8 cellular contexts compared by ENCODE assay signal in the genomic region with DNA sequence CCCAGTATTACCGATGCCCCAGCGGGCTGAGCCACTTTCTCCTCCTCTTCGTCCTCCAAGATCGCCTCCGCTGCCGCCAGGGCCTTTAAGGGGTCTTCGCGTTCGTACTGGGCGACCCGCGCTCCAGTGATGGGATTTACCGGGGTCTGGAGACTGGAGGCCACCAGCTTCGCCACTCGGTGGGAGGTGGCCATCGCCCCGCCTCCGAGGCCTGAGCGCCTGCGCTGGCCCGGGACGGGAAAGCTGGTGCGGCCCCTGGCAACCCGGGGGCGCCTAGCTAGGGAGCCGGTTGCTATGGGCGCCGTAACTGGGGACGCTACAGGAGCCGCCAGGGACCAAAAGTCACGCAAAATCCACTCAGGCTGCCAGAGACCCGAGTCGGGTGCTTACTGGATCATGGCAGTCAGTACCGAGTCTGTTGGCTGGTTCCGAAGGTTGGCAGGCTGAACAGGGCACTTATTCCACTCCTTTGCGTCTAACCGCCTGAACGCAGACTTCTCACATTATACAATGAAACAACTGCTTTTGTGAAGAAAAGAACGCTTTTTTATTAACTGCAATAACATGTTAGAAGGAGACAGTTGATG. TPM values are rescaled to one million over a fixed set of nuclear protein-coding genes. Genes with fewer than 3 reads are reported as not detected.
DNase-seq lines count a peak whose midpoint lies in the region; ATAC-seq and TF ChIP-seq lines count a peak whose summit lies in the region.

Gene FAM161A (minus strand): TSS at position 213 of the 587 bp plus-strand sequence. CDS start 19 bp downstream, at position 194.

- peak within 1 kb of the TSS; percentile 86 for H3K4me3 Mint-ChIP-seq in activated naive CD8-positive, alpha-beta T cell treated with anti-CD3 and anti-CD28 coated beads, Interleukin-2, amount 10 ng/mL, durations not matched to agents 7 days and 5 days

- H3K9me3 ChIP-seq in parathyroid adenoma (ENCODE audit: control insufficient read depth, low read length) (no peaks in the 10 kb centered on the region), tibial artery (no peaks in the 10 kb centered on the region)

- peaks cover 18% of the 10 kb centered on the region for H3K4me1 Mint-ChIP-seq in activated naive CD8-positive, alpha-beta T cell treated with anti-CD3 and anti-CD28 coated beads, Interleukin-2, amount 10 ng/mL, durations not matched to agents 7 days and 5 days

- H3K4me1 ChIP-seq in parathyroid adenoma: peaks cover 4% of the 10 kb centered on the region
- peaks cover 0 to 15% (median 10%) of the 10 kb centered on the region in 4 donors for H3K4me1 ChIP-seq in tibial artery

- H3K27me3 ChIP-seq in parathyroid adenoma (ENCODE audit: control insufficient read depth, insufficient read depth, low read length) (no peaks in the 10 kb centered on the region), tibial artery (no peaks in the 10 kb centered on the region)

- no peaks in the 10 kb centered on the region for H3K79me2 ChIP-seq in parathyroid adenoma

- no peaks in the 10 kb centered on the region for H3K27me3 Mint-ChIP-seq in activated naive CD8-positive, alpha-beta T cell treated with anti-CD3 and anti-CD28 coated beads, Interleukin-2, amount 10 ng/mL, durations not matched to agents 7 days and 5 days

- peak within 1 kb of the TSS; percentile 97 for H3K4me2 ChIP-seq in parathyroid adenoma (ENCODE audit: low read length)

- H3K9me3 Mint-ChIP-seq in activated naive CD8-positive, alpha-beta T cell treated with anti-CD3 and anti-CD28 coated beads, Interleukin-2, amount 10 ng/mL, durations not matched to agents 7 days and 5 days: no peaks in the 10 kb centered on the region

- intact Hi-C loops in Right ventricle myocardium superior (cut with DNase I): no loop called here
- intact Hi-C loops in tibial artery (cut with DNase I; ENCODE audit: low total_unique reads): loop anchor here (5.0 to 10.0 kb wide), 2 partner anchors 89 to 317 kb away; partner anchors contain the start of gene XPO1

- H3K36me3 Mint-ChIP-seq in activated naive CD8-positive, alpha-beta T cell treated with anti-CD3 and anti-CD28 coated beads, Interleukin-2, amount 10 ng/mL, durations not matched to agents 7 days and 5 days: peaks cover 2% of the 10 kb centered on the region

- H3K9ac ChIP-seq in parathyroid adenoma: peak within 1 kb of the TSS; percentile 81

- peak within 1 kb of the TSS; percentile 97 for H3K27ac Mint-ChIP-seq in activated naive CD8-positive, alpha-beta T cell treated with anti-CD3 and anti-CD28 coated beads, Interleukin-2, amount 10 ng/mL, durations not matched to agents 7 days and 5 days

- POLR2A ChIA-PET in activated naive CD8-positive, alpha-beta T cell treated with anti-CD3 and anti-CD28 coated beads, Interleukin-2, amount 10 ng/mL, durations not matched to agents 7 days and 5 days (lab: Charles Lee): interaction anchor here (0.8 to 3.1 kb wide), 7 partner anchors 11 to 677 kb away, joined by 3 to 10 read pairs (median 4); partner anchors contain the start of genes COMMD1 and XPO1

- peak; percentile 56 for DNase-seq in GM12864 (ENCODE audit: low read depth)
- DNase-seq in NCI-H1092 (lab: John Stamatoyannopoulos, UW): peak; percentile 87
- peak; percentile 82 for DNase-seq in SKM-1 treated with dmso at 0.1 percent for 144 hours (lab: John Stamatoyannopoulos, UW; ENCODE audit: unreplicated experiment)
- DNase-seq in activated naive CD8-positive, alpha-beta T cell treated with anti-CD3 and anti-CD28 coated beads, Interleukin-2, amount 10 ng/mL, durations not matched to agents 7 days and 5 days: peak; percentile 83
- peak; percentile 94 for DNase-seq in Right ventricle myocardium superior
- DNase-seq in tibial artery: peak; percentile 87 to 94

- TF ChIP-seq CTCF in GM12864 (IDR thresholded peaks at IDR 0.05; ENCODE audit: low read depth, low read length, missing control alignments) (no peak), parathyroid adenoma (IDR thresholded peaks at IDR 0.05) (no peak), tibial artery (IDR thresholded peaks at IDR 0.05) (no peak)

- H3K36me3 ChIP-seq in parathyroid adenoma (ENCODE audit: control insufficient read depth, insufficient read depth, low read length): no peaks in the 10 kb centered on the region
- no peaks in the 10 kb centered on the region for H3K36me3 ChIP-seq in tibial artery

- peak within 1 kb of the TSS; percentile 96 for H2AFZ ChIP-seq in parathyroid adenoma

- ATAC-seq in HG02623 (IDR thresholded peaks at IDR 0.05; ENCODE audit: unreplicated experiment) (peak; percentile 71), Right ventricle myocardium superior (ENCODE audit: poor library complexity) (peak; percentile 98)
- ATAC-seq in activated naive CD8-positive, alpha-beta T cell treated with anti-CD3 and anti-CD28 coated beads, Interleukin-2, amount 10 ng/mL, durations not matched to agents 7 days and 5 days (ENCODE audit: low read depth): peak; percentile 56

- peak within 1 kb of the TSS; percentile 76 for H3K4me3 ChIP-seq in GM12864 (ENCODE audit: low read depth, low read length)
- H3K4me3 ChIP-seq in parathyroid adenoma (ENCODE audit: low read depth, low read length): peak within 1 kb of the TSS; percentile 92
- peak within 1 kb of the TSS; percentile 70 to 80 for H3K4me3 ChIP-seq in tibial artery

- peak within 1 kb of the TSS; percentile 87 for H3K27ac ChIP-seq in parathyroid adenoma
- H3K27ac ChIP-seq in tibial artery: peak within 1 kb of the TSS; percentile 90 to 94

RNA-seq across cellular contexts. Expression of gene FAM161A, which starts in this region (rescaled TPM):
- 1 to 10 TPM; 3.8 to 5.1 TPM for total RNA-seq in activated naive CD8-positive, alpha-beta T cell treated with anti-CD3 and anti-CD28 coated beads, Interleukin-2, amount 10 ng/mL, durations not matched to agents 7 days and 5 days
- total RNA-seq in Right ventricle myocardium superior: 0.78 TPM

Comparison
In these comparisons a context has a peak if more than half of its experiments do, and no peak if none do; other contexts are left out.
1. Peak in every context shown above with its lines: DNase-seq, ATAC-seq, H3K4me3 ChIP-seq and H3K27ac ChIP-seq.
2. Peak in DNase-seq and ATAC-seq in Right ventricle myocardium superior; RNA of the gene not detected or under 1 TPM.